8 cellular contexts compared by ENCODE assay signal in the genomic region with DNA sequence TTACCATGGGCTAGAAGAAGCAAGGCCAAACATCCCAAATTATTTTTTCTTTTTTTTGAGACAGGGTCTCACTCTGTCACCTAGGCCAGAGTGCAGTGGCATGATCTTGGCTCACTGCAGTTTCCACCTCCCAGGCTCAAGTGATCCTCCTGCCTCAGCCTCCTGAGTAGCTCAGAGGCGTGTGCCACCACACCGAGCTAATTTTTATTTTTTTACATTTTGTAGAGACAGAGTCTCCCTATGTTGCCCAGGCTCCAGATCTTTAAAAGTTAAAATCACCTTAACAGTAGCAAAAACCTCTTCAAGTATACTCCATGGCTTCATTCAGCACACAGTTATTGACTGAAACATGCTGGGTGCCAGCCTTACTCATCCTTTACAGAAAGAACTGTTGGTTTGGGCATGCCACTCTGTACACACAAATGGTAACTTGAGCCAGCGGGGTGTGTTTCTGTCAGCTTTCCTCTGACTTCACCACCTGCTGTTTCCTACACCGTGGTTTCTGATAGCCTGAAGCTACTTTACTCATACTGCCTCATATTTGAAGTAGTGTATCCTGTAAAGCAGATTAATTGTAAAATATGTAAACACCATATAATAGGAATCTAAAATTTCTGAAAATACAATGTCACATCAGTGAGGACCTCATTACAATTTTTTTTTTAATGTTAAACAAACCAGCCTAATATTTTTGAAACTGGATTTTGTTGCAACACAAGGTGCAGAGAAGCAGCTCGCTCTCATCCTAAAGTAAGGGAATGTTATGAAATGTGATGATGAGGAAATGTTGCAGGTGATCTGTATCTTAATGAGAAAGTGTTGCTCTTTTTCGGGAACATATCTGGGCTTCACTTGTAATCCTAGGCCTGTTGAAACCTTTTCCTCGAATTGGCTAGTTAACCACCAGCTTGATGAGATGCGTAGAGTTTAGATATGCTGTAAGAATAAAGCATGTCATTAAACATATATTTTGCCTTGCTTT.
DNase-seq lines count a peak whose midpoint lies in the region; ATAC-seq and TF ChIP-seq lines count a peak whose summit lies in the region.

No MANE protein-coding gene starts in this region.

- H3K36me3 Mint-ChIP-seq in H9 (ENCODE audit: insufficient read depth in 1 of 3, low read depth in 3 of 3), result peaks cover 14 to 58% (median 58%) of the 10 kb centered on the region in 3 experiments; a peak in 6 of 7 replicates
- peaks cover 0 to 3% of the 10 kb centered on the region in 2 donors for H3K36me3 Mint-ChIP-seq in stimulated activated naive B cell treated with anti-CD40 and anti-IgM and Interleukin-4, amounts not matched to agents 10 μg/mL and 1 μg/mL and 100 μg/mL, for 72 hours

- H3K56ac ChIP-seq in H9 (ENCODE audit: insufficient read length, low read depth, low read length), result no peak overlapping the region

- no peak overlapping the region for H2BK15ac ChIP-seq in H9 (ENCODE audit: low read depth, low read length)

- no peak overlapping the region for H3K14ac ChIP-seq in H9 (ENCODE audit: insufficient read depth, low read length)

- no peak overlapping the region for H2BK12ac ChIP-seq in H9 (ENCODE audit: insufficient read length, low read depth, low read length)

- H4K5ac ChIP-seq in H9 (ENCODE audit: insufficient read length, low read depth, low read length), result no peak overlapping the region

- H4K91ac ChIP-seq in H9 (ENCODE audit: insufficient read length, low read depth, low read length), result no peak overlapping the region

- DNase-seq in H9, result no peak
- DNase-seq in NCI-H2171 treated with DMSO at 0.1 percent for 48 hours (lab: John Stamatoyannopoulos, UW), result peak; percentile 96
- DNase-seq in coronary artery (ENCODE audit: low spot score), result no peak
- no peak for DNase-seq in sciatic nerve (ENCODE audit: low spot score)
- no peak for DNase-seq in stimulated activated naive B cell treated with anti-CD40 and anti-IgM and Interleukin-4, amounts not matched to agents 10 μg/mL and 1 μg/mL and 100 μg/mL, for 72 hours
- DNase-seq in NCI-H82 treated with DMSO at 0.1 percent for 48 hours (lab: John Stamatoyannopoulos, UW; ENCODE audit: unreplicated experiment), result no peak

- H3K4me3 ChIP-seq in coronary artery, result peak overlapping the region; percentile 17

- H3K18ac ChIP-seq in H9 (ENCODE audit: insufficient read length, low read depth, low read length), result no peak overlapping the region

- H4K8ac ChIP-seq in H9 (replicated peaks; ENCODE audit: insufficient read length, low read depth, low read length), result no peak overlapping the region

- peaks cover 11 to 19% of the 10 kb centered on the region in 2 experiments for H3K4me1 Mint-ChIP-seq in H9
- H3K4me1 Mint-ChIP-seq in stimulated activated naive B cell treated with anti-CD40 and anti-IgM and Interleukin-4, amounts not matched to agents 10 μg/mL and 1 μg/mL and 100 μg/mL, for 72 hours, result no peaks in the 10 kb centered on the region

- intact Hi-C loops in sciatic nerve (cut with DNase I), result no loop called here

- WGBS in H9 (ENCODE audit: extremely low coverage, insufficient read length, low lambda C conversion rate), result no CpG with 5 or more reads among the region's 8 CpGs

- no peaks in the 10 kb centered on the region for H3K9me3 Mint-ChIP-seq in H9
- H3K9me3 Mint-ChIP-seq in stimulated activated naive B cell treated with anti-CD40 and anti-IgM and Interleukin-4, amounts not matched to agents 10 μg/mL and 1 μg/mL and 100 μg/mL, for 72 hours, result no peaks in the 10 kb centered on the region

- H3K4me3 Mint-ChIP-seq in H9, result no peak overlapping the region
- no peak overlapping the region for H3K4me3 Mint-ChIP-seq in stimulated activated naive B cell treated with anti-CD40 and anti-IgM and Interleukin-4, amounts not matched to agents 10 μg/mL and 1 μg/mL and 100 μg/mL, for 72 hours

- H3K23ac ChIP-seq in H9 (ENCODE audit: insufficient read length, low read depth, low read length), result no peak overlapping the region

- no peak overlapping the region for H2AFZ ChIP-seq in H9 (ENCODE audit: low read length)

- H3K9ac ChIP-seq in H9 (ENCODE audit: extremely low read depth, insufficient read length, low read length), result no peak overlapping the region

- no peak overlapping the region for H2BK20ac ChIP-seq in H9 (ENCODE audit: low read depth, low read length, poor library complexity, severe bottlenecking)

- no peak overlapping the region for H3K4ac ChIP-seq in H9 (ENCODE audit: low read depth, low read length)

- H3K79me1 ChIP-seq in H9 (ENCODE audit: insufficient read depth, low read depth, low read length, poor library complexity, severe bottlenecking), result no peaks in the 10 kb centered on the region

- H2BK120ac ChIP-seq in H9 (ENCODE audit: low read depth, low read length, poor library complexity, severe bottlenecking), result no peak overlapping the region

- no peaks in the 10 kb centered on the region for H4K20me1 ChIP-seq in H9 (ENCODE audit: control insufficient read depth, insufficient read depth, insufficient read length)

- H2BK5ac ChIP-seq in H9 (ENCODE audit: insufficient read length, low read length), result no peak overlapping the region

- H3K27me3 ChIP-seq in H9 (ENCODE audit: insufficient read depth, low read length), result no peaks in the 10 kb centered on the region

- no peaks in the 10 kb centered on the region for H3K23me2 ChIP-seq in H9 (ENCODE audit: insufficient read length, low read depth, low read length, poor library complexity, severe bottlenecking)

- no peaks in the 10 kb centered on the region for H3K27me3 Mint-ChIP-seq in H9 (ENCODE audit: low read depth)
- no peaks in the 10 kb centered on the region for H3K27me3 Mint-ChIP-seq in stimulated activated naive B cell treated with anti-CD40 and anti-IgM and Interleukin-4, amounts not matched to agents 10 μg/mL and 1 μg/mL and 100 μg/mL, for 72 hours

- no peaks in the 10 kb centered on the region for H3K79me2 ChIP-seq in H9 (ENCODE audit: insufficient read depth, low read length)

- ATAC-seq in sciatic nerve (peak; percentile 20), HG02938 (IDR thresholded peaks at IDR 0.05; ENCODE audit: unreplicated experiment) (no peak), GM18907 (IDR thresholded peaks at IDR 0.05; ENCODE audit: unreplicated experiment) (no peak)
- no peak for ATAC-seq in stimulated activated naive B cell treated with anti-CD40 and anti-IgM and Interleukin-4, amounts not matched to agents 10 μg/mL and 1 μg/mL and 100 μg/mL, for 72 hours (replicated peaks)

- H3K4me1 ChIP-seq in H9 (ENCODE audit: insufficient read depth, low read length), result peaks cover 2% of the 10 kb centered on the region; the same call in 1 of the 2 replicates

- TF ChIP-seq CTCF in H9 (conservative IDR thresholded peaks at IDR 0.05), result no peak
- no peak for TF ChIP-seq CTCF in coronary artery (IDR thresholded peaks at IDR 0.05)

- no peak overlapping the region for H2AK5ac ChIP-seq in H9 (ENCODE audit: insufficient read length, low read length)

- H3K27ac ChIP-seq in H9 (ENCODE audit: insufficient read length, low read depth, low read length) (no peak overlapping the region), coronary artery (peak overlapping the region; percentile 60 to 84)

- peak overlapping the region in 2 of 3 experiments; percentile 22 to 23; a peak in 3 of 7 replicates for H3K27ac Mint-ChIP-seq in H9
- H3K27ac Mint-ChIP-seq in stimulated activated naive B cell treated with anti-CD40 and anti-IgM and Interleukin-4, amounts not matched to agents 10 μg/mL and 1 μg/mL and 100 μg/mL, for 72 hours, result no peak overlapping the region

- H3K4me2 ChIP-seq in H9 (ENCODE audit: insufficient read depth, insufficient read length, low read length), result no peak overlapping the region

- H3K9me3 ChIP-seq in H9 (ENCODE audit: control insufficient read depth, low read depth, low read length), result no peaks in the 10 kb centered on the region

- no peak overlapping the region for H3T11ph ChIP-seq in H9 (ENCODE audit: low read length)
